ENCODE assay signal across 16 cellular contexts in genomic region chr9:114117996-114118830, GRCh38. TPM values are rescaled to one million over a fixed set of nuclear protein-coding genes. Genes with fewer than 3 reads are reported as not detected.
DNase-seq lines count a peak whose midpoint lies in the region; ATAC-seq and TF ChIP-seq lines count a peak whose summit lies in the region.
"Had no signal": no experiment of that assay in that cellular context is flagged by ENCODE, and none has a peak within 500 bp of the region (broad histone marks: within the 10 kb centered on the region; RNA-seq: fewer than 3 reads in every experiment).

No MANE protein-coding gene starts in this region.

- no peaks in the 10 kb centered on the region for H3F3A ChIP-seq in MM.1S (ENCODE audit: insufficient read depth, low read length)

- H3K27ac ChIP-seq in body of pancreas, result peak overlapping the region; percentile 54 to 86 (median 80)
- no peak overlapping the region for H3K27ac ChIP-seq in trophoblast cell (ENCODE audit: low read depth, low read length)
- H3K27ac ChIP-seq in MM.1S (ENCODE audit: low read length), result no peak overlapping the region
- H3K27ac ChIP-seq: epithelial cell of prostate, transverse colon had no signal

- peak in 2 of 3 donors; percentile 17 to 32 for TF ChIP-seq POLR2A in body of pancreas (IDR thresholded peaks at IDR 0.05)

- no peak overlapping the region for H3K23ac ChIP-seq in trophoblast cell (ENCODE audit: low read length)

- H3K27me3 Mint-ChIP-seq in T-helper 17 cell, result peaks cover 43% of the 10 kb centered on the region

- intact Hi-C loops in body of pancreas (cut with DNase I), result no loop called here

- no peak overlapping the region for H3K4me3 Mint-ChIP-seq in T-helper 17 cell
- H3K4me3 Mint-ChIP-seq: activated T-cell treated with anti-CD3 and anti-CD28 coated beads, Interleukin-2, amount 50 U/mL, for 72 hours had no signal

- H3K4me3 ChIP-seq in LNCaP clone FGC (ENCODE audit: low read depth, low read length) (no peak overlapping the region), body of pancreas (no peak overlapping the region), mucosa of stomach (ENCODE audit: low read length) (no peak overlapping the region), trophoblast cell (ENCODE audit: low read depth, low read length) (no peak overlapping the region), MM.1S (ENCODE audit: low read length) (no peak overlapping the region)
- H3K4me3 ChIP-seq: transverse colon had no signal

- DNase-seq in Ammon's horn (ENCODE audit: low spot score) (peak; percentile 62), LNCaP clone FGC (ENCODE audit: low read depth) (peak; percentile 22), body of pancreas (peak; percentile 56 to 78 (median 70)), trophoblast cell (no peak), MM.1S (no peak), T-helper 17 cell (no peak)
- DNase-seq in stimulated activated CD4-positive, alpha-beta T cell treated with anti-CD3 and anti-CD28 coated beads, Interleukin-1b, Interleukin-23, amount 100 ng/mL, for 48 hours, result no peak
- DNase-seq: activated CD4-positive, CD25-positive, alpha-beta regulatory T cell; activated T-cell treated with anti-CD3 and anti-CD28 coated beads, Interleukin-2, amount 50 U/mL, for 72 hours; NCI-H2171; transverse colon had no signal

- no peaks in the 10 kb centered on the region for H4K20me1 ChIP-seq in MM.1S (ENCODE audit: insufficient read depth, low read length)

- H3K4ac ChIP-seq in trophoblast cell (ENCODE audit: low read depth, low read length), result no peak overlapping the region

- H2BK5ac ChIP-seq in trophoblast cell (ENCODE audit: low read depth, low read length, poor library complexity), result no peak overlapping the region

- no peak overlapping the region for H2AFZ ChIP-seq in trophoblast cell (ENCODE audit: insufficient read depth, low read length, poor library complexity)
- H2AFZ ChIP-seq in MM.1S (ENCODE audit: low read length), result no peak overlapping the region

- H3K27me3 ChIP-seq in body of pancreas, result no peaks in the 10 kb centered on the region
- no peaks in the 10 kb centered on the region for H3K27me3 ChIP-seq in mucosa of stomach (ENCODE audit: control insufficient read depth, insufficient read depth, low read length)
- no peaks in the 10 kb centered on the region for H3K27me3 ChIP-seq in trophoblast cell (ENCODE audit: insufficient read depth, low read length)
- H3K27me3 ChIP-seq in MM.1S (replicated peaks; ENCODE audit: insufficient read depth, low read length), result peaks cover 23% of the 10 kb centered on the region

- ATAC-seq in body of pancreas (peak; percentile 82), T-helper 17 cell (no peak)
- ATAC-seq: activated T-cell treated with anti-CD3 and anti-CD28 coated beads, Interleukin-2, amount 50 U/mL, for 72 hours; Right ventricle myocardium inferior had no signal

- H3K4me1 ChIP-seq in body of pancreas (peaks cover 33% of the 10 kb centered on the region), mucosa of stomach (ENCODE audit: control insufficient read depth, insufficient read depth, low read length) (peaks cover 71% of the 10 kb centered on the region), trophoblast cell (ENCODE audit: control insufficient read depth in 1 of 2, insufficient read depth in 2 of 2, low read length in 2 of 2) (peaks cover 2 to 5% of the 10 kb centered on the region in 2 experiments), MM.1S (ENCODE audit: low read length) (no peaks in the 10 kb centered on the region)

- H3K79me2 ChIP-seq in trophoblast cell (ENCODE audit: control insufficient read depth, insufficient read depth, low read length, poor library complexity) (no peaks in the 10 kb centered on the region), MM.1S (ENCODE audit: low read length) (no peaks in the 10 kb centered on the region)

- no peak overlapping the region for H3K27ac Mint-ChIP-seq in T-helper 17 cell
- H3K27ac Mint-ChIP-seq: activated T-cell treated with anti-CD3 and anti-CD28 coated beads, Interleukin-2, amount 50 U/mL, for 72 hours had no signal

- TF ChIP-seq CTCF in LNCaP clone FGC (IDR thresholded peaks at IDR 0.05; ENCODE audit: control insufficient read depth, extremely low read depth, insufficient read depth), result no peak
- no peak for TF ChIP-seq CTCF in body of pancreas (IDR thresholded peaks at IDR 0.05)
- no peak for TF ChIP-seq CTCF in MM.1S (IDR thresholded peaks at IDR 0.05; ENCODE audit: low read length)

- no peak overlapping the region for H2AK5ac ChIP-seq in trophoblast cell (ENCODE audit: low read length)

- H3K79me1 ChIP-seq in trophoblast cell (ENCODE audit: low read length), result no peaks in the 10 kb centered on the region

- H4K12ac ChIP-seq in trophoblast cell (ENCODE audit: low read depth, low read length), result no peak overlapping the region

- H3K36me3 ChIP-seq in body of pancreas (replicated peaks in 1 of 2; ENCODE audit: insufficient read depth in 1 of 2, low read depth in 2 of 2), result no peaks in the 10 kb centered on the region
- no peaks in the 10 kb centered on the region for H3K36me3 ChIP-seq in mucosa of stomach (ENCODE audit: control insufficient read depth, insufficient read depth, low read length)
- H3K36me3 ChIP-seq in trophoblast cell (ENCODE audit: control insufficient read depth in 1 of 2, insufficient read depth in 2 of 2, low read length in 2 of 2), result no peaks in the 10 kb centered on the region
- no peaks in the 10 kb centered on the region for H3K36me3 ChIP-seq in MM.1S (replicated peaks; ENCODE audit: insufficient read depth, low read length)
- H3K36me3 ChIP-seq: transverse colon had no signal

- H3K18ac ChIP-seq in trophoblast cell (ENCODE audit: low read length), result no peak overlapping the region

- H3K9ac ChIP-seq in mucosa of stomach (ENCODE audit: low read length) (peak overlapping the region; percentile 42), trophoblast cell (ENCODE audit: low read length) (no peak overlapping the region), MM.1S (ENCODE audit: low read length) (no peak overlapping the region)

- WGBS in body of pancreas, 2 donors, result 29 to 47% methylated on average over 20 to 21 of the region's 21 CpGs
- WGBS in trophoblast cell (ENCODE audit: extremely low coverage, insufficient coverage, insufficient read length), result no CpG with 5 or more reads among the region's 21 CpGs

- H4K91ac ChIP-seq in trophoblast cell (ENCODE audit: low read depth, low read length), result no peak overlapping the region

- H3K14ac ChIP-seq in trophoblast cell (ENCODE audit: low read length), result no peak overlapping the region

- H3K9me2 ChIP-seq in MM.1S (replicated peaks; ENCODE audit: insufficient read depth, low read length), result no peaks in the 10 kb centered on the region

- H3K4me2 ChIP-seq in trophoblast cell (ENCODE audit: low read length), result no peak overlapping the region
- H3K4me2 ChIP-seq in MM.1S (ENCODE audit: low read depth, low read length), result no peak overlapping the region

- H2BK120ac ChIP-seq in trophoblast cell (ENCODE audit: insufficient read depth, low read length, poor library complexity), result no peak overlapping the region

- H3K9me3 ChIP-seq in body of pancreas (no peaks in the 10 kb centered on the region), mucosa of stomach (ENCODE audit: control insufficient read depth, low read length) (no peaks in the 10 kb centered on the region), trophoblast cell (ENCODE audit: insufficient read depth, low read depth, low read length) (no peaks in the 10 kb centered on the region), MM.1S (replicated peaks; ENCODE audit: insufficient read depth, low read length) (no peaks in the 10 kb centered on the region), T-helper 17 cell (ENCODE audit: control insufficient read depth, low read length, poor library complexity, severe bottlenecking) (no peaks in the 10 kb centered on the region)
- H3K9me3 ChIP-seq: transverse colon had no signal

- H3K36me3 Mint-ChIP-seq in T-helper 17 cell (ENCODE audit: low read depth), result no peaks in the 10 kb centered on the region

- no peak overlapping the region for H2BK12ac ChIP-seq in trophoblast cell (ENCODE audit: low read length)

- H4K8ac ChIP-seq in trophoblast cell (ENCODE audit: low read depth, low read length), result no peak overlapping the region

- H3K4me1 Mint-ChIP-seq in T-helper 17 cell, result no peaks in the 10 kb centered on the region

RNA-seq across cellular contexts. Expression of gene KIF12, which starts 19.1 kb away (rescaled TPM):
- total RNA-seq in body of pancreas (100 to 1,000 TPM; 135 to 249 TPM), T-helper 17 cell (not detected)
- polyA plus RNA-seq in trophoblast cell (2013), result 0.27 and 0.56 TPM in 2 replicates
- total RNA-seq: activated T-cell treated with anti-CD3 and anti-CD28 coated beads, Interleukin-2, amount 50 U/mL, for 72 hours; HT1080; mononuclear cell; Right ventricle myocardium inferior had no signal

RNA-seq across cellular contexts. Expression of gene COL27A1, which starts 37.1 kb away (rescaled TPM):
- total RNA-seq in body of pancreas (10 to 100 TPM; 24.1 to 58.0 TPM), T-helper 17 cell (1 to 10 TPM; 1.2 to 1.3 TPM)
- 38.6 and 39.3 TPM in 2 replicates for polyA plus RNA-seq in trophoblast cell (2013)

RNA-seq across cellular contexts. Expression of gene AMBP, which starts 40.1 kb away (rescaled TPM):
- total RNA-seq in body of pancreas (100 to 1,000 TPM in 1 of 2 donors, 10 to 100 TPM in 1; 53.4 to 307 TPM), T-helper 17 cell (not detected)
- polyA plus RNA-seq in trophoblast cell (2013), result 0.04 TPM in 1 of 2 replicates, not detected in the other
- total RNA-seq: activated T-cell treated with anti-CD3 and anti-CD28 coated beads, Interleukin-2, amount 50 U/mL, for 72 hours; mononuclear cell; Right ventricle myocardium inferior had no signal

Comparison
In these comparisons a context has a peak if more than half of its experiments do, and no peak if none do; other contexts are left out.
1. DNase-seq: peak in Ammon's horn (single experiment), LNCaP clone FGC (single experiment) and body of pancreas (4 of 4); none in trophoblast cell (0 of 2), MM.1S (single experiment), T-helper 17 cell (0 of 3) and stimulated activated CD4-positive, alpha-beta T cell treated with anti-CD3 and anti-CD28 coated beads, Interleukin-1b, Interleukin-23, amount 100 ng/mL, for 48 hours (single experiment).
2. H3K27ac ChIP-seq: peak in body of pancreas (4 of 4); none in trophoblast cell (single experiment) and MM.1S (single experiment).
3. RNA of gene KIF12, which starts 19.1 kb away (total RNA-seq): 135 to 249 TPM in body of pancreas; not detected in T-helper 17 cell; every median in the first group is over 100 times any median in the second.
4. RNA of gene COL27A1, which starts 37.1 kb away (total RNA-seq): 24.1 to 58.0 TPM in body of pancreas; 1.2 to 1.3 TPM in T-helper 17 cell; every median in the first group is over 10 times any median in the second.
5. RNA of gene AMBP, which starts 40.1 kb away (total RNA-seq): 53.4 to 307 TPM in body of pancreas; not detected in T-helper 17 cell; every median in the first group is over 10 times any median in the second.